ENCODE assay signal across 10 cellular contexts in the genomic region with DNA sequence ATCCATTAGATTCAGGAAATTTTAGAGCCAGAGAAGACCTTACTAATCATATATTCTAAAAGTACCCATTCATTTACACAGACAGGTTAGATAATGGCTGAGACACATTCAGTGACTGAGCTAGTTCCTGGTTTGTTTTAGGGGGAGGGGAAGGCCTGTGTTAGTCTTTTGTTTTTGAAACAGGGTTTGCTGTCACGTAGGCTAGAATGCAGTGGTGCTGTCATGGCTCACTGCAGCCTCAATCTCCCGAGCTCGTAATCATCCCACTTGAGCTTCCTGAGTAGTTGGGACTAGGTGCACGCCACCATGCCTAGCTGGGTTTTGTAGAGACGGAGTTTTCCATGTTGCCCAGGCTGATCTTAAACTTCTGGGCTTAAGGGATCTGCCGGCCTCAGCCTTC. TPM values are rescaled to one million over a fixed set of nuclear protein-coding genes. Genes with fewer than 3 reads are reported as not detected.
DNase-seq lines count a peak whose midpoint lies in the region; ATAC-seq, FAIRE-seq and TF ChIP-seq lines count a peak whose summit lies in the region.
"Had no signal": no experiment of that assay in that cellular context is flagged by ENCODE, and none has a peak within 500 bp of the region (broad histone marks: within the 10 kb centered on the region; RNA-seq: fewer than 3 reads in every experiment).

No MANE protein-coding gene starts in this region.

- DNase-seq in HepG2 (ENCODE audit: low spot score) (peak; percentile 21), right lobe of liver (no peak), NCI-H774 (lab: John Stamatoyannopoulos, UW) (peak; percentile 43), endodermal cell (no peak), type B pancreatic cell (ENCODE audit: extremely low spot score, unreplicated experiment) (no peak), MM.1S (no peak), CD1c-positive myeloid dendritic cell (ENCODE audit: extremely low spot score) (no peak)
- DNase-seq: activated naive CD4-positive, alpha-beta T cell treated with Interleukin-2 at 50 U/mL for 16 hours had no signal

- H3K9me3 Mint-ChIP-seq in endodermal cell (no peaks in the 10 kb centered on the region), type B pancreatic cell (no peaks in the 10 kb centered on the region)
- H3K9me3 Mint-ChIP-seq: HFFc6 had no signal

- TF ChIP-seq EP300 in HepG2 (IDR thresholded peaks at IDR 0.05; ENCODE audit: low read depth in 2 of 2, low read length in 2 of 2) (no peak), HepG2 (CRISPR knock-in tag; IDR thresholded peaks at IDR 0.05; ENCODE audit: borderline replicate concordance) (no peak)

- peak; percentile 51; the same call in 2 of the 3 replicates for ATAC-seq in HepG2
- no peak for ATAC-seq in right lobe of liver
- ATAC-seq in HG03521 (IDR thresholded peaks at IDR 0.05; ENCODE audit: unreplicated experiment), result no peak

- H3K36me3 Mint-ChIP-seq in endodermal cell (ENCODE audit: low read depth) (peaks cover 2% of the 10 kb centered on the region), type B pancreatic cell (no peaks in the 10 kb centered on the region)

- no peak for TF ChIP-seq POLR2A in HepG2 (IDR thresholded peaks at IDR 0.05; ENCODE audit: insufficient read depth in 1 of 2, low read depth in 2 of 2, low read length in 2 of 2)
- TF ChIP-seq POLR2A in right lobe of liver (IDR thresholded peaks at IDR 0.05), result no peak

- H3K27me3 Mint-ChIP-seq in endodermal cell (ENCODE audit: insufficient read depth) (no peaks in the 10 kb centered on the region), type B pancreatic cell (no peaks in the 10 kb centered on the region)

- TF ChIP-seq RAD21 in HepG2 (CRISPR knock-in tag; IDR thresholded peaks at IDR 0.05), result no peak

- in situ Hi-C loops in HepG2 (cut with HindIII; ENCODE audit: extremely low pct_ligation_motif_present, low pct_unique_long_range_greater_than_20kb), result no loop called here

- no peak overlapping the region; a peak in 1 of 6 replicates for H3K4me3 ChIP-seq in HepG2 (replicated peaks in 1 of 3; ENCODE audit: insufficient read depth in 1 of 3, low read depth in 2 of 3, low read length in 3 of 3)
- H3K4me3 ChIP-seq in right lobe of liver, result no peak overlapping the region
- peak overlapping the region; percentile 11 for H3K4me3 ChIP-seq in endodermal cell (ENCODE audit: low read length)
- no peak overlapping the region for H3K4me3 ChIP-seq in MM.1S (ENCODE audit: low read length)

- 78% methylated on average over 5 of the region's 6 CpGs for WGBS in HepG2 (ENCODE audit: low lambda C conversion rate)
- whole genome bisulfite sequencing in right lobe of liver (ENCODE audit: insufficient coverage, low coverage, low lambda C conversion rate, missing lambda C conversion rate), result 88% methylated on average over 6 of the region's 6 CpGs
- 63 to 67% methylated on average over 6 of the region's 6 CpGs for WGBS in endodermal cell (ENCODE audit: insufficient coverage in 1 of 2, insufficient read length in 1 of 2), 2 experiments

- H3K4me3 Mint-ChIP-seq in endodermal cell (no peak overlapping the region), type B pancreatic cell (no peak overlapping the region)
- H3K4me3 Mint-ChIP-seq: HFFc6 had no signal

- H3K79me2 ChIP-seq in HepG2 (ENCODE audit: insufficient read depth, low read length), result peaks cover 92% of the 10 kb centered on the region
- peaks cover 98% of the 10 kb centered on the region for H3K79me2 ChIP-seq in MM.1S (ENCODE audit: low read length)

- POLR2A ChIA-PET in HepG2 (lab: Yijun Ruan, JAX), result interaction anchor here (1.7 kb wide), 1 partner anchor 12 kb away, joined by 6 read pairs; no protein-coding TSS in a partner anchor

- H3K36me3 ChIP-seq in HepG2 (replicated peaks in 1 of 2; ENCODE audit: control insufficient read depth in 1 of 2, insufficient read depth in 2 of 2, low read length in 2 of 2), result no peaks in the 10 kb centered on the region
- no peaks in the 10 kb centered on the region for H3K36me3 ChIP-seq in right lobe of liver
- no peaks in the 10 kb centered on the region for H3K36me3 ChIP-seq in endodermal cell (ENCODE audit: control insufficient read depth, insufficient read depth, low read length)
- no peaks in the 10 kb centered on the region for H3K36me3 ChIP-seq in MM.1S (replicated peaks; ENCODE audit: insufficient read depth, low read length)

- no peaks in the 10 kb centered on the region; the same call in 1 of the 2 replicates for H3F3A ChIP-seq in MM.1S (ENCODE audit: insufficient read depth, low read length)

- no peak for TF ChIP-seq CTCF in HepG2 (CRISPR knock-in tag; IDR thresholded peaks at IDR 0.05)
- no peak for TF ChIP-seq CTCF in right lobe of liver (IDR thresholded peaks at IDR 0.05)
- TF ChIP-seq CTCF in endodermal cell (conservative IDR thresholded peaks at IDR 0.05), result no peak
- TF ChIP-seq CTCF in type B pancreatic cell (conservative IDR thresholded peaks at IDR 0.05), result no peak
- TF ChIP-seq CTCF in MM.1S (IDR thresholded peaks at IDR 0.05; ENCODE audit: low read length), result no peak

- H3K9ac ChIP-seq in HepG2 (ENCODE audit: insufficient read depth, low read depth, low read length), result no peak overlapping the region
- no peak overlapping the region for H3K9ac ChIP-seq in endodermal cell (ENCODE audit: extremely low read depth, low read length, poor library complexity, severe bottlenecking)
- no peak overlapping the region for H3K9ac ChIP-seq in MM.1S (ENCODE audit: low read length)

- CTCF ChIA-PET in HepG2 (lab: Yijun Ruan, JAX; ENCODE audit: low intra/inter-chr PET ratio, low total read pairs), result interaction anchor here (1.3 to 2.3 kb wide), 2 partner anchors 69 to 79 kb away, joined by 5 to 22 read pairs; no protein-coding TSS in a partner anchor

- FAIRE-seq in HepG2 (lab: Jason Lieb, UNC), result no peak

- H4K20me1 ChIP-seq in HepG2 (ENCODE audit: insufficient read depth, low read length) (peaks cover 55% of the 10 kb centered on the region), MM.1S (ENCODE audit: insufficient read depth, low read length) (peaks cover 22% of the 10 kb centered on the region)

- no peak overlapping the region for H3K27ac ChIP-seq in HepG2 (ENCODE audit: extremely low read length, insufficient read depth, low read length)
- H3K27ac ChIP-seq in right lobe of liver, result no peak overlapping the region
- no peak overlapping the region for H3K27ac ChIP-seq in endodermal cell (ENCODE audit: low read depth, low read length)
- no peak overlapping the region for H3K27ac ChIP-seq in MM.1S (ENCODE audit: low read length)

- H3K4me1 ChIP-seq in HepG2 (ENCODE audit: insufficient read depth, low read length), result peaks cover 18% of the 10 kb centered on the region
- H3K4me1 ChIP-seq in right lobe of liver, result peaks cover 0 to 7% (median 0%) of the 10 kb centered on the region in 4 donors
- H3K4me1 ChIP-seq in endodermal cell (ENCODE audit: control insufficient read depth, insufficient read depth, low read length), result peaks cover 6% of the 10 kb centered on the region
- H3K4me1 ChIP-seq in MM.1S (ENCODE audit: low read length), result no peaks in the 10 kb centered on the region

- H2AFZ ChIP-seq in HepG2 (ENCODE audit: low read length), result no peak overlapping the region
- no peak overlapping the region for H2AFZ ChIP-seq in MM.1S (ENCODE audit: low read length)

- H3K4me1 Mint-ChIP-seq in endodermal cell (peaks cover 21% of the 10 kb centered on the region), type B pancreatic cell (ENCODE audit: unreplicated experiment) (peaks cover 34% of the 10 kb centered on the region)

- intact Hi-C loops in HepG2 (cut with micrococcal nuclease; ENCODE audit: unreplicated experiment), result loop anchor here (1.0 kb wide), 2 partner anchors 79 to 389 kb away; no protein-coding TSS in a partner anchor
- intact Hi-C loops in right lobe of liver (cut with DNase I), result no loop called here

- H3K27me3 ChIP-seq in HepG2 (ENCODE audit: control insufficient read depth in 1 of 2, insufficient read depth in 2 of 2, low read length in 2 of 2) (no peaks in the 10 kb centered on the region), right lobe of liver (no peaks in the 10 kb centered on the region), endodermal cell (ENCODE audit: control insufficient read depth, insufficient read depth, low read length, poor library complexity, severe bottlenecking) (no peaks in the 10 kb centered on the region), MM.1S (replicated peaks; ENCODE audit: insufficient read depth, low read length) (no peaks in the 10 kb centered on the region)

- H3K4me2 ChIP-seq in HepG2 (ENCODE audit: low read depth, low read length), result peak overlapping the region; percentile 44; the same call in 1 of the 2 replicates
- no peak overlapping the region for H3K4me2 ChIP-seq in MM.1S (ENCODE audit: low read depth, low read length)

- no TSS peak for BruUV-seq in HepG2 (replicated peaks; lab: Mats Ljungman, UMichigan)

- H3K9me3 ChIP-seq in HepG2 (ENCODE audit: low read length) (no peaks in the 10 kb centered on the region), right lobe of liver (no peaks in the 10 kb centered on the region), endodermal cell (ENCODE audit: control insufficient read depth, low read length) (no peaks in the 10 kb centered on the region), MM.1S (replicated peaks; ENCODE audit: insufficient read depth, low read length) (no peaks in the 10 kb centered on the region)

- H3K9me2 ChIP-seq in MM.1S (replicated peaks; ENCODE audit: insufficient read depth, low read length), result no peaks in the 10 kb centered on the region

- H3K27ac Mint-ChIP-seq in endodermal cell (peak overlapping the region; percentile 50), type B pancreatic cell (peak overlapping the region; percentile 21)
- H3K27ac Mint-ChIP-seq: HFFc6 had no signal

RNA-seq across cellular contexts. Expression of a gene that starts 10.1 kb away (rescaled TPM):
- 25.9 and 46.3 TPM in 2 replicates for total RNA-seq in HepG2 (2016; rRNA removed; fragmentation: Illumina TruSeq; extraction: Trizol)
- total RNA-seq in HepG2 (2016; cell fraction: cytosol; rRNA removed; fragmentation: Illumina TruSeq; extraction: Trizol; ENCODE audit: low read depth), result 4.6 and 5.4 TPM in 2 replicates
- 26.5 and 41.4 TPM in 2 replicates for total RNA-seq in HepG2 (2016; cell fraction: insoluble cytoplasmic fraction; rRNA removed; fragmentation: Illumina TruSeq; extraction: Trizol)
- total RNA-seq in HepG2 (2016; cell fraction: membrane; rRNA removed; fragmentation: Illumina TruSeq; extraction: Trizol), result 9.7 and 10.3 TPM in 2 replicates
- total RNA-seq in HepG2 (2016; cell fraction: nucleus; rRNA removed; fragmentation: Illumina TruSeq; extraction: Trizol), result 43.5 and 46.2 TPM in 2 replicates
- 22.7 and 33.2 TPM in 2 replicates for polyA plus RNA-seq in HepG2 (2011; rRNA removed)
- polyA plus RNA-seq in HepG2 (2011; cell fraction: cytosol; rRNA removed), result 15.1 and 17.4 TPM in 2 replicates
- polyA plus RNA-seq in HepG2 (2011; cell fraction: nucleus; rRNA removed), result 41.8 and 45.1 TPM in 2 replicates
- polyA plus RNA-seq in HepG2 (2012), result 29.3 and 33.0 TPM in 2 replicates
- polyA plus RNA-seq in HepG2 (2016; cell fraction: cytosol; fragmentation: Illumina TruSeq; extraction: Trizol; ENCODE audit: low read depth), result 0.78 and 1.2 TPM in 2 replicates
- polyA plus RNA-seq in HepG2 (2016; cell fraction: insoluble cytoplasmic fraction; fragmentation: Illumina TruSeq; extraction: Trizol; ENCODE audit: low read depth), result 34.1 and 34.4 TPM in 2 replicates
- 4.3 and 6.2 TPM in 2 replicates for polyA plus RNA-seq in HepG2 (2016; cell fraction: membrane; fragmentation: Illumina TruSeq; extraction: Trizol; ENCODE audit: low read depth)
- polyA plus RNA-seq in HepG2 (2016; cell fraction: nucleus; fragmentation: Illumina TruSeq; extraction: Trizol; ENCODE audit: insufficient read depth, low read depth), result 36.2 and 36.5 TPM in 2 replicates
- polyA minus RNA-seq in HepG2 (2011; rRNA and poly(A)+ RNA removed; ENCODE audit: low replicate concordance), result 21.7 and 31.8 TPM in 2 replicates
- 18.4 and 24.8 TPM in 2 replicates for polyA minus RNA-seq in HepG2 (2011; cell fraction: cytosol; rRNA and poly(A)+ RNA removed)
- polyA minus RNA-seq in HepG2 (2011; cell fraction: nucleus; rRNA and poly(A)+ RNA removed), result 130 and 131 TPM in 2 replicates
- 10 to 100 TPM; 12.0 to 29.3 (median 19.6) TPM for total RNA-seq in right lobe of liver
- total RNA-seq in endodermal cell, result 10 to 100 TPM; 71.1 to 78.0 TPM
- polyA plus RNA-seq in endodermal cell (2013, experiment 1 of 2), result 76.5 TPM
- polyA plus RNA-seq in endodermal cell (2013, experiment 2 of 2), result 71.4 TPM
- 61.5 and 95.4 TPM in 2 replicates for total RNA-seq in type B pancreatic cell (ENCODE audit: low replicate concordance)

Comparison
In these comparisons a context has a peak if more than half of its experiments do, and no peak if none do; other contexts are left out.
1. DNase-seq: peak in HepG2 (single experiment) and NCI-H774 (single experiment); none in right lobe of liver (0 of 3), endodermal cell (single experiment), type B pancreatic cell (single experiment), MM.1S (single experiment) and CD1c-positive myeloid dendritic cell (single experiment).